ENCODE assay signal across 37 cellular contexts in the genomic region with DNA sequence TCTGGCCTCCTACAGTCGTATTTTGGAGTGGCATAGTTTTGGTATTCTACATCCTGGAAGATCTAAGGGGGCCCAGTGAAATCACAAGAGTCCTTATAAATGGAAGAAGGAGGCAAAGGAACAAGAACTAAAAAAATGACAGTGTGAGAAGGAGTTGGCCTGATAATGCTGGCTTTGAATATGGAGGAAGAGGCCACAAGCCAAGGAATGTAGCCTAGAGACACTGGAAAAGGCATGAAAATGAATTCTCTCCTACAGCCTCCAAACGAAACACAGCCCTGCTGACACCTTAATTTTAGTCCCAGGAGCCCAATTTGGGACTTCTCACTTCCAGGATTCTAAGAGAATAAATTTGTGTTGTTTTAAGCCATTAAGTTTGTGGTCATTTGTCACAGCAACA. TPM values are rescaled to one million over a fixed set of nuclear protein-coding genes. Genes with fewer than 3 reads are reported as not detected.
"Had no signal": no experiment of that assay in that cellular context is flagged by ENCODE, and none has a peak within 500 bp of the region (broad histone marks: within the 10 kb centered on the region; RNA-seq: fewer than 3 reads in every experiment).

No MANE protein-coding gene starts in this region.

- DNase-seq: Kasumi-1, MG63, MM.1S, MV-4-11, NCI-H1048, NCI-H1092, NCI-H1092 treated with DMSO at 0.1 percent for 48 hours, NCI-H1105, NCI-H1105 treated with DMSO at 0.1 percent for 48 hours, NCI-H1417, NCI-H1417 treated with DMSO at 0.1 percent for 48 hours, NCI-H1436, NCI-H1436 treated with DMSO at 0.1 percent for 48 hours, NCI-H146, NCI-H1694, NCI-H1694 treated with DMSO at 0.1 percent for 48 hours, NCI-H187, NCI-H187 treated with DMSO at 0.1 percent for 48 hours, NCI-H1930, NCI-H2029 treated with DMSO at 0.1 percent for 48 hours, NCI-H2081, NCI-H2081 treated with DMSO at 0.1 percent for 48 hours, NCI-H2107, NCI-H2171, NCI-H2171 treated with DMSO at 0.1 percent for 48 hours, NCI-H2227 treated with DMSO at 0.1 percent for 48 hours, NCI-H226, NCI-H345, NCI-H446, NCI-H446 treated with DMSO at 0.1 percent for 48 hours, NCI-H510A, NCI-H510A treated with DMSO at 0.1 percent for 48 hours, NCI-H524, NCI-H524 treated with DMSO at 0.1 percent for 48 hours, NCI-H526 had no signal

- H3K27me3 ChIP-seq: MG63 had no signal

- H3K36me3 ChIP-seq: MG63 had no signal

- H3K4me3 ChIP-seq: MG63 had no signal

RNA-seq across cellular contexts. Expression of gene LIPC, which starts 54.6 kb away (rescaled TPM):
- total RNA-seq: MCF 10A, NCI-H460 had no signal
